28 cellular contexts compared by ENCODE assay signal in genomic region chr22:35361001-35361551, GRCh38.
"Had no signal": no experiment of that assay in that cellular context is flagged by ENCODE, and none has a peak within 500 bp of the region (broad histone marks: within the 10 kb centered on the region; RNA-seq: fewer than 3 reads in every experiment).

No MANE protein-coding gene starts in this region.

- H3K27me3 ChIP-seq: colonic mucosa, foreskin keratinocyte, hepatocyte, ovary, suprapubic skin had no signal

- H3K36me3 Mint-ChIP-seq: naive thymus-derived CD8-positive, alpha-beta T cell had no signal

- ATAC-seq: foreskin keratinocyte; gastroesophageal sphincter; heart left ventricle; left cardiac atrium; lower lobe of right lung; naive thymus-derived CD8-positive, alpha-beta T cell; psoas muscle; right cardiac atrium; stimulated activated naive CD8-positive, alpha-beta T cell treated with anti-CD3 and anti-CD28 coated beads, Interleukin-15, amount 100 ng/mL, for 72 hours had no signal

- H3K27ac ChIP-seq: colonic mucosa, esophagus muscularis mucosa, foreskin keratinocyte, gastroesophageal sphincter, heart left ventricle, hepatocyte, left ventricle myocardium inferior, lower lobe of right lung, ovary, psoas muscle, suprapubic skin, transverse colon had no signal

- H3K36me3 ChIP-seq: colonic mucosa, esophagus muscularis mucosa, gastroesophageal sphincter, heart left ventricle, left ventricle myocardium inferior, lower lobe of right lung, ovary, suprapubic skin, transverse colon had no signal

- H3K27me3 Mint-ChIP-seq: dendritic cell treated with granulocyte-macrophage colony-stimulating factor and Interleukin-4, amounts not matched to agents 40 ng/mL and 50 ng/mL, for 4 days had no signal

- H2AFZ ChIP-seq: hepatocyte had no signal

- H3K4me3 ChIP-seq: colonic mucosa, esophagus muscularis mucosa, gastroesophageal sphincter, heart left ventricle, hepatocyte, left ventricle myocardium inferior, lower lobe of right lung, ovary, psoas muscle, skin epidermis, suprapubic skin, transverse colon had no signal

- H3K9me3 Mint-ChIP-seq: dendritic cell treated with granulocyte-macrophage colony-stimulating factor and Interleukin-4, amounts not matched to agents 40 ng/mL and 50 ng/mL, for 4 days; endodermal cell; naive thymus-derived CD8-positive, alpha-beta T cell; nephron progenitor cell; stimulated activated naive CD8-positive, alpha-beta T cell treated with anti-CD3 and anti-CD28 coated beads, Interleukin-15, amount 100 ng/mL, for 72 hours had no signal

- H3K4me1 Mint-ChIP-seq: endodermal cell; stimulated activated naive CD8-positive, alpha-beta T cell treated with anti-CD3 and anti-CD28 coated beads, Interleukin-15, amount 100 ng/mL, for 72 hours had no signal

- DNase-seq: colonic mucosa; effector CD8-positive, alpha-beta T cell; endodermal cell; foreskin keratinocyte; heart left ventricle; left cardiac atrium; left ventricle myocardium inferior; lower lobe of right lung; naive thymus-derived CD8-positive, alpha-beta T cell; nephron progenitor cell; nucleus accumbens; ovary; posterior cingulate gyrus; psoas muscle; right cardiac atrium; stimulated activated CD4-positive, alpha-beta T cell treated with anti-CD3 and anti-CD28 coated beads, Interleukin-12 subunit alpha, Interleukin-12 subunit beta, amount 100 ng/mL, for 4 hours; stimulated activated CD4-positive, alpha-beta T cell treated with anti-CD3 and anti-CD28 coated beads, Interleukin-1b, Interleukin-23, amount 100 ng/mL, for 48 hours; stimulated activated CD4-positive, alpha-beta T cell treated with anti-CD3 and anti-CD28 coated beads, Interleukin-4, amount 100 ng/mL, for 1 hour; stimulated activated CD8-positive, alpha-beta memory T cell treated with anti-CD3 and anti-CD28 coated beads, Interleukin-4, amount 100 ng/mL, for 48 hours; stimulated activated naive CD4-positive, alpha-beta T cell; stimulated activated naive CD8-positive, alpha-beta T cell treated with anti-CD3 and anti-CD28 coated beads, Interleukin-15, amount 100 ng/mL, for 72 hours; transverse colon had no signal

- H3K4me1 ChIP-seq: colonic mucosa, foreskin keratinocyte, left ventricle myocardium inferior, psoas muscle, suprapubic skin, transverse colon had no signal

- H3K9me3 ChIP-seq: colonic mucosa, esophagus muscularis mucosa, gastroesophageal sphincter, heart left ventricle, left ventricle myocardium inferior, lower lobe of right lung, ovary, psoas muscle, suprapubic skin, transverse colon had no signal

- H3K79me2 ChIP-seq: hepatocyte had no signal

- H3K4me2 ChIP-seq: hepatocyte had no signal

- H3K4me3 Mint-ChIP-seq: dendritic cell treated with granulocyte-macrophage colony-stimulating factor and Interleukin-4, amounts not matched to agents 40 ng/mL and 50 ng/mL, for 4 days; endodermal cell; naive thymus-derived CD8-positive, alpha-beta T cell; nephron progenitor cell; stimulated activated naive CD8-positive, alpha-beta T cell treated with anti-CD3 and anti-CD28 coated beads, Interleukin-15, amount 100 ng/mL, for 72 hours had no signal

- H3K27ac Mint-ChIP-seq: endodermal cell; naive thymus-derived CD8-positive, alpha-beta T cell; nephron progenitor cell; stimulated activated naive CD8-positive, alpha-beta T cell treated with anti-CD3 and anti-CD28 coated beads, Interleukin-15, amount 100 ng/mL, for 72 hours had no signal
